Comparison of ENCODE assay signal across 7 cellular contexts in the genomic region with DNA sequence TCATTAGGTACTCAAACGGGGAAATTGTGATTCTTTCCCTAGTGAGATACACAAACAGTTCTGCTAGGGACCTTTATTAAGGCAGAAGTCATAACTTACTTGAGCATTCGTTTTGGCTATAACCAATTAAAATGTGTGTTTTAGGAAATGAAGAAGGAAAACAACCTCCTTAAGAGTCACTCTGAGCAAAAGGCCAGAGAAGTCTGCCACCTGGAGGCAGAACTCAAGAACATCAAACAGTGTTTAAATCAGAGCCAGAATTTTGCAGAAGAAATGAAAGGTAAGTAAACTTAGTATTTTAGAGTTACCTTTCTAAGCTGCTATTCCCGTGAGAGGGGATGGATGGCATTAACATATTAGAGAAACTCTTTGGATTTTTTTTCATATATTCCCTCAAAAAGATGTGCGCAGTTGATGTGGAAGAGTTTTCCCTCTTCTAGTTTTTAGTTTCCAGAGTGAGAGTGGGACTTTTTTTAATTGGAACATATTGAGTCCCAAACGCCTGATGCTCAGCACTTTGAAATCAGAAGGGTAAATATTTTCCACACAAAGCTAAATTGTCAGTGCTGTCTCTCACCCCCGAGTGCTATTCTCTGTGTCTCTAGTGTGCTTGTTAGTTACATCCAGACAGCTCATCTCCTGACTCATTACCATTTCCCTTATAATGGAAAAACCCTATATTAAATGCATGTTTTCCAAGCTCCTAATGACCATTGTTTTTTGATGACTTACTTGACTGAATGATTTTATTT. TPM values are rescaled to one million over a fixed set of nuclear protein-coding genes. Genes with fewer than 3 reads are reported as not detected.
DNase-seq lines count a peak whose midpoint lies in the region; ATAC-seq and TF ChIP-seq lines count a peak whose summit lies in the region.

No MANE protein-coding gene starts in this region.

- H3K27ac Mint-ChIP-seq in CD8-positive, alpha-beta memory T cell: peak overlapping the region; percentile 5 to 83 (median 75)
- H3K27ac Mint-ChIP-seq in progenitor cell of endocrine pancreas: no peak overlapping the region

- peaks cover 16 to 28% (median 23%) of the 10 kb centered on the region in 3 donors for H3K4me1 Mint-ChIP-seq in CD8-positive, alpha-beta memory T cell
- H3K4me1 Mint-ChIP-seq in progenitor cell of endocrine pancreas (ENCODE audit: low read depth): no peaks in the 10 kb centered on the region

- CTCF ChIA-PET in CD8-positive, alpha-beta memory T cell (lab: Charles Lee): interaction anchor here (1.0 to 2.7 kb wide), 7 partner anchors 9 to 309 kb away, joined by 3 to 8 read pairs (median 4); no protein-coding TSS in a partner anchor

- POLR2A ChIA-PET in CD8-positive, alpha-beta memory T cell (lab: Charles Lee): no interaction called here

- H3K27me3 ChIP-seq in CD8-positive, alpha-beta memory T cell (ENCODE audit: insufficient read depth, low read length, poor library complexity, severe bottlenecking): no peaks in the 10 kb centered on the region

- no peak overlapping the region for H3K27ac ChIP-seq in CD8-positive, alpha-beta memory T cell (ENCODE audit: low read depth, low read length)

- no peaks in the 10 kb centered on the region for H3K9me3 ChIP-seq in CD8-positive, alpha-beta memory T cell (ENCODE audit: low read length)

- in situ Hi-C loops in GM13976 (cut with MboI; ENCODE audit: low sequenced_read_pairs, unreplicated experiment): no loop called here

- no peaks in the 10 kb centered on the region for H3K27me3 Mint-ChIP-seq in CD8-positive, alpha-beta memory T cell
- no peaks in the 10 kb centered on the region for H3K27me3 Mint-ChIP-seq in progenitor cell of endocrine pancreas

- ATAC-seq in HG03342 (IDR thresholded peaks at IDR 0.05; ENCODE audit: unreplicated experiment): peak; percentile 77

- H3K36me3 Mint-ChIP-seq in CD8-positive, alpha-beta memory T cell: no peaks in the 10 kb centered on the region
- peaks cover 10% of the 10 kb centered on the region for H3K36me3 Mint-ChIP-seq in progenitor cell of endocrine pancreas (ENCODE audit: insufficient read depth)

- H3K4me3 ChIP-seq in CD8-positive, alpha-beta memory T cell (ENCODE audit: low read length): no peak overlapping the region
- no peak overlapping the region for H3K4me3 ChIP-seq in epithelial cell of esophagus (ENCODE audit: low read length)

- peak overlapping the region in 6 of 7 donors; percentile 36 to 65 (median 48) for H3K4me3 Mint-ChIP-seq in CD8-positive, alpha-beta memory T cell
- H3K4me3 Mint-ChIP-seq in progenitor cell of endocrine pancreas (ENCODE audit: low read depth): no peak overlapping the region

- H3K9me3 Mint-ChIP-seq in CD8-positive, alpha-beta memory T cell: no peaks in the 10 kb centered on the region
- no peaks in the 10 kb centered on the region for H3K9me3 Mint-ChIP-seq in progenitor cell of endocrine pancreas (ENCODE audit: low read depth)

- peak in 3 of 5 donors; percentile 6 to 48 (median 18) for DNase-seq in CD8-positive, alpha-beta memory T cell
- DNase-seq in GM13976 (ENCODE audit: low spot score) (peak; percentile 13), SW480 (ENCODE audit: low spot score) (peak; percentile 26), epithelial cell of esophagus (ENCODE audit: low read depth) (peak; percentile 66), progenitor cell of endocrine pancreas (ENCODE audit: low spot score, unreplicated experiment) (no peak), NCI-H187 (lab: John Stamatoyannopoulos, UW) (no peak)

- peak; percentile 54 for TF ChIP-seq CTCF in GM13976 (IDR thresholded peaks at IDR 0.05; ENCODE audit: borderline replicate concordance, control extremely low read depth, extremely low read depth, insufficient read depth, missing control alignments)
- TF ChIP-seq CTCF in epithelial cell of esophagus (IDR thresholded peaks at IDR 0.05; ENCODE audit: insufficient read depth, low read depth, low read length, missing control alignments): peak; percentile 85
- TF ChIP-seq CTCF in progenitor cell of endocrine pancreas (IDR thresholded peaks at IDR 0.05; ENCODE audit: unreplicated experiment): peak; percentile 82

- H3K36me3 ChIP-seq in CD8-positive, alpha-beta memory T cell (ENCODE audit: insufficient read depth, low read length): no peaks in the 10 kb centered on the region

- H3K4me1 ChIP-seq in CD8-positive, alpha-beta memory T cell (ENCODE audit: insufficient read depth, low read length): peaks cover 47% of the 10 kb centered on the region

RNA-seq across cellular contexts. Expression of gene CENPF, which starts 34.9 kb away (rescaled TPM):
- 10 to 100 TPM; 44.2 to 45.5 TPM for total RNA-seq in CD8-positive, alpha-beta memory T cell
- polyA plus RNA-seq in CD8-positive, alpha-beta memory T cell: 0.77 TPM
- total RNA-seq in progenitor cell of endocrine pancreas: 62.1 and 62.8 TPM in 2 replicates

Comparison
In these comparisons a context has a peak if more than half of its experiments do, and no peak if none do; other contexts are left out.
1. DNase-seq: peak in CD8-positive, alpha-beta memory T cell (3 of 5), GM13976 (single experiment), SW480 (single experiment) and epithelial cell of esophagus (single experiment); none in progenitor cell of endocrine pancreas (single experiment) and NCI-H187 (0 of 2).
2. Peak in every context shown above with its lines, with median percentiles within 50 percentile points of each other: CTCF ChIP-seq.